In genomic region chr12:75979181-75979580, GRCh38 we compare ENCODE assay signal across 8 cellular contexts. TPM values are rescaled to one million over a fixed set of nuclear protein-coding genes. Genes with fewer than 3 reads are reported as not detected.
DNase-seq lines count a peak whose midpoint lies in the region; ATAC-seq and TF ChIP-seq lines count a peak whose summit lies in the region.

No MANE protein-coding gene starts in this region.

- H3K27ac ChIP-seq in 22Rv1 (peak overlapping the region; percentile 71), fibroblast of lung (ENCODE audit: insufficient read depth, low read length) (peak overlapping the region; percentile 98), tibial artery (peak overlapping the region; percentile 61 to 64)

- no peaks in the 10 kb centered on the region for H3K9me3 ChIP-seq in fibroblast of lung (ENCODE audit: control insufficient read depth, insufficient read depth, low read depth, low read length)
- no peaks in the 10 kb centered on the region for H3K9me3 ChIP-seq in tibial artery

- H4K20me1 ChIP-seq in fibroblast of lung (ENCODE audit: control insufficient read depth, extremely low read depth, insufficient read depth, low read length), result no peaks in the 10 kb centered on the region

- peaks cover 4% of the 10 kb centered on the region for H3K36me3 Mint-ChIP-seq in T-helper 1 cell treated with Interleukin-12 subunit alpha and Interleukin-12 subunit beta and Interleukin-4 antibody, amounts not matched to agents 30 μg/mL and 1 μg/mL, for 36 hours (ENCODE audit: low read depth)

- H3K27me3 ChIP-seq in fibroblast of lung (ENCODE audit: control insufficient read depth, insufficient read depth, low read length), result no peaks in the 10 kb centered on the region
- no peaks in the 10 kb centered on the region for H3K27me3 ChIP-seq in tibial artery

- H3K9ac ChIP-seq in fibroblast of lung (ENCODE audit: insufficient read depth, low read length), result no peak overlapping the region

- peak overlapping the region; percentile 92 for H3K27ac Mint-ChIP-seq in T-helper 1 cell treated with Interleukin-12 subunit alpha and Interleukin-12 subunit beta and Interleukin-4 antibody, amounts not matched to agents 30 μg/mL and 1 μg/mL, for 36 hours

- peaks cover 40% of the 10 kb centered on the region for H3K4me1 ChIP-seq in fibroblast of lung (ENCODE audit: control insufficient read depth, extremely low read depth, insufficient read depth, low read length)
- H3K4me1 ChIP-seq in tibial artery, result peaks cover 0 to 57% (median 29%) of the 10 kb centered on the region in 4 donors

- H3K79me2 ChIP-seq in fibroblast of lung (ENCODE audit: control insufficient read depth, insufficient read depth, low read length), result no peaks in the 10 kb centered on the region

- peak overlapping the region; percentile 27 for H3K4me3 Mint-ChIP-seq in T-helper 1 cell treated with Interleukin-12 subunit alpha and Interleukin-12 subunit beta and Interleukin-4 antibody, amounts not matched to agents 30 μg/mL and 1 μg/mL, for 36 hours

- intact Hi-C loops in tibial artery (cut with DNase I; ENCODE audit: low total_unique reads), result no loop called here

- H2AFZ ChIP-seq in fibroblast of lung (ENCODE audit: low read length), result no peak overlapping the region

- H3K4me2 ChIP-seq in fibroblast of lung (ENCODE audit: extremely low read depth, insufficient read depth, low read length), result no peak overlapping the region

- H3K9me3 Mint-ChIP-seq in T-helper 1 cell treated with Interleukin-12 subunit alpha and Interleukin-12 subunit beta and Interleukin-4 antibody, amounts not matched to agents 30 μg/mL and 1 μg/mL, for 36 hours, result no peaks in the 10 kb centered on the region

- no peaks in the 10 kb centered on the region for H3K36me3 ChIP-seq in fibroblast of lung (ENCODE audit: control insufficient read depth, insufficient read depth, low read length)
- H3K36me3 ChIP-seq in tibial artery, result no peaks in the 10 kb centered on the region

- TF ChIP-seq CTCF in 22Rv1 (IDR thresholded peaks at IDR 0.05) (no peak), fibroblast of lung (conservative IDR thresholded peaks at IDR 0.05 in 1 of 2, IDR thresholded peaks at IDR 0.05 in 1 of 2; ENCODE audit: low read depth in 1 of 2, low read length in 2 of 2) (no peak), tibial artery (IDR thresholded peaks at IDR 0.05) (no peak)

- peaks cover 56% of the 10 kb centered on the region for H3K4me1 Mint-ChIP-seq in T-helper 1 cell treated with Interleukin-12 subunit alpha and Interleukin-12 subunit beta and Interleukin-4 antibody, amounts not matched to agents 30 μg/mL and 1 μg/mL, for 36 hours (ENCODE audit: low read depth)

- ATAC-seq in GM19468 (IDR thresholded peaks at IDR 0.05; ENCODE audit: extremely low read depth, unreplicated experiment), result peak; percentile 12

- DNase-seq in fibroblast of lung (ENCODE audit: low read depth in 2 of 2) (peak in 1 of 2 donors; percentile 70), tibial artery (no peak), occipital lobe (lab: John Stamatoyannopoulos, UW) (no peak), NCI-H2107 (lab: John Stamatoyannopoulos, UW) (no peak), amniotic stem cell (lab: John Stamatoyannopoulos, UW) (no peak)

- H3K27me3 Mint-ChIP-seq in T-helper 1 cell treated with Interleukin-12 subunit alpha and Interleukin-12 subunit beta and Interleukin-4 antibody, amounts not matched to agents 30 μg/mL and 1 μg/mL, for 36 hours (ENCODE audit: low read depth), result no peaks in the 10 kb centered on the region

- H3K4me3 ChIP-seq in fibroblast of lung (replicated peaks in 1 of 4; ENCODE audit: control extremely low read depth in 1 of 4, insufficient read depth in 1 of 4, low read depth in 3 of 4, low read length in 4 of 4), result no peak overlapping the region
- H3K4me3 ChIP-seq in tibial artery, result no peak overlapping the region

RNA-seq across cellular contexts. Expression of gene PHLDA1, which starts 52.4 kb away (rescaled TPM):
- total RNA-seq in fibroblast of lung (127 and 252 TPM in 2 replicates), occipital lobe (24.8 TPM)
- 48.1 and 125 TPM in 2 replicates for polyA plus RNA-seq in fibroblast of lung
- 50.4 and 127 TPM in 2 replicates for polyA plus RNA-seq in fibroblast of lung (2012)
- 22.8 and 76.1 TPM in 2 replicates for polyA minus RNA-seq in fibroblast of lung (ENCODE audit: low replicate concordance)
